Comparison of ENCODE assay signal across 19 cellular contexts in the genomic region with DNA sequence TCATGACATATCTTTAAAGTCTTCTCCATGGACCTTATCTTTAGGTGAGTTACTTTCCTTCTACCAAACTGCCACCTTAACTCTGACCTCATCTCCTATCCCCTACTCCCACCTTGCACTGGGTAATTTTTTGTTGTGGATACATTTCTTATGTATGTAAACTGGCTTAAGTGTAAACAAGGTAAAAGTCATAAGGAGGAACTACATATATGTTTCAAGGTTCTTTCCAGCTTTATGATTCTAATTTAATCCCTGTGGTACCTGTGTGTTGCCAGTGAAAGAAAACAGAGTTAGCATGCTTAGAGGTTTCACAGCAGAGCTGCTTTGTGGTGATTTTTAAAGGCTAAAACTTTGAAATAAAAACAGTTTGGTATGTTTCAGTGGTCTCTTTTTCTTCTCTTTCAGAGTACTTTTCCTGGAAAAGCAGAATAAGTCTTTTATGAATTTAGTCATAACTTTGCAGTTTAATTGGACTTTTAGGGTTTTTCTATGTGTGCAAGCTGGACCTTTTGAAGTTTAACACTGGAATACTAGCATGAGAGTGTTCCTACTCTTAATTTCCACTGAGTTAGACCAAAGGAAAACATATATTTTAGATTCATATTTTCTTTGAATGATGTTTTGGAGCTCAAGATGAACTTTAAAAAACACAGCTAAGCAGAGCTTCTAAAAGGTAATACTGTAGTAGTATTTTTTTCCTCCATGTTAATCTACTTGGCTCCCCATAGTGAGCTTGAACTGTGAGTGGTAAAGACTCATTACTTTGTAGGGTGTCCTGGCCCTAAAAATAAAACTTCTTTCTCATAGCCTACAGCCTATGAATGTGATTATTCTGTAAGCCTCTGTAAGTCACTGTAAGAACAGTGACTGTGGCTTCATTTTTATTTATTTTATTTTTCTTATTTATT.
DNase-seq lines count a peak whose midpoint lies in the region; ATAC-seq and TF ChIP-seq lines count a peak whose summit lies in the region.
"Had no signal": no experiment of that assay in that cellular context is flagged by ENCODE, and none has a peak within 500 bp of the region (broad histone marks: within the 10 kb centered on the region; RNA-seq: fewer than 3 reads in every experiment).

No MANE protein-coding gene starts in this region.

- peaks cover 12% of the 10 kb centered on the region; the same call in 1 of the 2 replicates for H4K20me1 ChIP-seq in DND-41 (ENCODE audit: insufficient read depth, low read length)

- CTCF ChIA-PET in activated CD4-positive, alpha-beta T cell treated with anti-CD3 and anti-CD28 coated beads for 36 hours (lab: Charles Lee): interaction anchor here (0.6 to 1.0 kb wide), 2 partner anchors 10 to 103 kb away, joined by 3 read pairs; no protein-coding TSS in a partner anchor
- CTCF ChIA-PET in activated CD8-positive, alpha-beta T cell treated with anti-CD3 and anti-CD28 coated beads for 36 hours (lab: Charles Lee): interaction anchor here (1.0 to 1.7 kb wide), 4 partner anchors 22 to 307 kb away, joined by 3 to 8 read pairs (median 4); no protein-coding TSS in a partner anchor

- peaks cover 66% of the 10 kb centered on the region for H3K79me2 ChIP-seq in DND-41 (ENCODE audit: insufficient read depth, low read length)

- H3K27me3 Mint-ChIP-seq in activated CD4-positive, alpha-beta T cell treated with anti-CD3 and anti-CD28 coated beads for 36 hours: no peaks in the 10 kb centered on the region
- no peaks in the 10 kb centered on the region for H3K27me3 Mint-ChIP-seq in activated CD8-positive, alpha-beta T cell treated with anti-CD3 and anti-CD28 coated beads for 36 hours
- H3K27me3 Mint-ChIP-seq in naive B cell: no peaks in the 10 kb centered on the region

- H3K27me3 ChIP-seq in DND-41 (ENCODE audit: insufficient read depth, low read length, poor library complexity): no peaks in the 10 kb centered on the region
- H3K27me3 ChIP-seq: dorsolateral prefrontal cortex, upper lobe of left lung had no signal

- no peaks in the 10 kb centered on the region for H3K4me1 ChIP-seq in DND-41 (ENCODE audit: insufficient read depth, low read length)
- H3K4me1 ChIP-seq: upper lobe of left lung had no signal

- POLR2A ChIA-PET in activated CD4-positive, alpha-beta T cell treated with anti-CD3 and anti-CD28 coated beads for 36 hours (lab: Charles Lee): interaction anchor here (0.6 kb wide), 1 partner anchor 266 kb away, joined by 3 read pairs; no protein-coding TSS in a partner anchor
- POLR2A ChIA-PET in activated CD8-positive, alpha-beta T cell treated with anti-CD3 and anti-CD28 coated beads for 36 hours (lab: Charles Lee): no interaction called here

- H3K9me3 Mint-ChIP-seq in activated CD4-positive, alpha-beta T cell treated with anti-CD3 and anti-CD28 coated beads for 36 hours (ENCODE audit: low read depth): peaks cover 2% of the 10 kb centered on the region
- H3K9me3 Mint-ChIP-seq in activated CD8-positive, alpha-beta T cell treated with anti-CD3 and anti-CD28 coated beads for 36 hours: peaks cover 6% of the 10 kb centered on the region
- H3K9me3 Mint-ChIP-seq in naive B cell: peaks cover 0 to 5% (median 0%) of the 10 kb centered on the region in 7 donors

- no peak overlapping the region for H3K4me3 ChIP-seq in DND-41 (ENCODE audit: low read depth in 1 of 2, low read length in 2 of 2)
- H3K4me3 ChIP-seq: dorsolateral prefrontal cortex, upper lobe of left lung had no signal

- peaks cover 43% of the 10 kb centered on the region for H3K4me1 Mint-ChIP-seq in activated CD4-positive, alpha-beta T cell treated with anti-CD3 and anti-CD28 coated beads for 36 hours
- H3K4me1 Mint-ChIP-seq in activated CD8-positive, alpha-beta T cell treated with anti-CD3 and anti-CD28 coated beads for 36 hours (ENCODE audit: low read depth): peaks cover 59% of the 10 kb centered on the region
- peaks cover 18 to 31% (median 28%) of the 10 kb centered on the region in 3 donors for H3K4me1 Mint-ChIP-seq in naive B cell

- H3K9ac ChIP-seq in DND-41 (ENCODE audit: low read depth, low read length): no peak overlapping the region

- H3K36me3 ChIP-seq in DND-41 (ENCODE audit: insufficient read depth, low read length): no peaks in the 10 kb centered on the region
- H3K36me3 ChIP-seq: upper lobe of left lung had no signal

- no peak for TF ChIP-seq CTCF in DND-41 (IDR thresholded peaks at IDR 0.05; ENCODE audit: borderline replicate concordance, extremely low read depth, low read length, poor library complexity, severe bottlenecking)
- TF ChIP-seq CTCF in activated CD8-positive, alpha-beta T cell treated with anti-CD3 and anti-CD28 coated beads for 36 hours (IDR thresholded peaks at IDR 0.05): no peak

- no peak overlapping the region for H3K4me2 ChIP-seq in DND-41 (ENCODE audit: insufficient read depth, low read length)

- H3K27ac Mint-ChIP-seq in activated CD4-positive, alpha-beta T cell treated with anti-CD3 and anti-CD28 coated beads for 36 hours: no peak overlapping the region
- peak overlapping the region; percentile 85 for H3K27ac Mint-ChIP-seq in activated CD8-positive, alpha-beta T cell treated with anti-CD3 and anti-CD28 coated beads for 36 hours
- H3K27ac Mint-ChIP-seq in naive B cell: peak overlapping the region in 5 of 6 donors; percentile 3 to 92 (median 63)

- H3K9me3 ChIP-seq in DND-41 (ENCODE audit: insufficient read depth, low read length, severe bottlenecking): no peaks in the 10 kb centered on the region
- H3K9me3 ChIP-seq: upper lobe of left lung had no signal

- peaks cover 11% of the 10 kb centered on the region for H3K36me3 Mint-ChIP-seq in activated CD4-positive, alpha-beta T cell treated with anti-CD3 and anti-CD28 coated beads for 36 hours (ENCODE audit: low read depth)
- H3K36me3 Mint-ChIP-seq in activated CD8-positive, alpha-beta T cell treated with anti-CD3 and anti-CD28 coated beads for 36 hours (ENCODE audit: low read depth): peaks cover 15% of the 10 kb centered on the region
- no peaks in the 10 kb centered on the region for H3K36me3 Mint-ChIP-seq in naive B cell

- DNase-seq in activated CD4-positive, alpha-beta T cell treated with anti-CD3 and anti-CD28 coated beads for 36 hours: no peak
- no peak for DNase-seq in activated CD4-positive, alpha-beta T cell treated with anti-CD3 and anti-CD28 coated beads, Interleukin-2, amount 50 U/mL, for 4 hours
- DNase-seq in DND-41 (no peak), naive B cell (no peak), NCI-H748 treated with DMSO at 0.1 percent for 48 hours (lab: John Stamatoyannopoulos, UW) (no peak), KG1 (lab: John Stamatoyannopoulos, UW) (no peak)
- DNase-seq in activated CD8-positive, alpha-beta T cell treated with anti-CD3 and anti-CD28 coated beads for 36 hours: no peak
- DNase-seq in stimulated activated CD4-positive, alpha-beta T cell treated with anti-CD3 and anti-CD28 coated beads, Interleukin-4, amount 100 ng/mL, for 24 hours: no peak
- DNase-seq: activated gamma-delta T cell; AML-193; central memory CD4-positive, alpha-beta T cell; dorsolateral prefrontal cortex; head of caudate nucleus; mammary epithelial cell; NCI-H1105; NCI-H2029 treated with DMSO at 0.1 percent for 48 hours; retina; stimulated activated CD4-positive, alpha-beta T cell treated with anti-CD3 and anti-CD28 coated beads, Interleukin-2, amount 100 ng/mL, for 48 hours; upper lobe of left lung had no signal

- no peak overlapping the region for H2AFZ ChIP-seq in DND-41 (ENCODE audit: low read depth, low read length)

- ATAC-seq in activated CD4-positive, alpha-beta T cell treated with anti-CD3 and anti-CD28 coated beads for 36 hours: peak; percentile 51
- ATAC-seq in DND-41 (ENCODE audit: insufficient read depth, low read depth) (peak; percentile 37; the same call in 1 of the 3 replicates), naive B cell (ENCODE audit: low read depth in 2 of 2) (no peak)
- peak; percentile 81 for ATAC-seq in activated CD8-positive, alpha-beta T cell treated with anti-CD3 and anti-CD28 coated beads for 36 hours

- no peak overlapping the region for H3K4me3 Mint-ChIP-seq in activated CD4-positive, alpha-beta T cell treated with anti-CD3 and anti-CD28 coated beads for 36 hours
- no peak overlapping the region for H3K4me3 Mint-ChIP-seq in activated CD8-positive, alpha-beta T cell treated with anti-CD3 and anti-CD28 coated beads for 36 hours
- no peak overlapping the region for H3K4me3 Mint-ChIP-seq in naive B cell

- no peak overlapping the region for H3K27ac ChIP-seq in DND-41 (ENCODE audit: low read length)
- H3K27ac ChIP-seq: dorsolateral prefrontal cortex, upper lobe of left lung had no signal

- intact Hi-C loops in activated CD4-positive, alpha-beta T cell treated with anti-CD3 and anti-CD28 coated beads for 36 hours (cut with DNase I, micrococcal nuclease): no loop called here
- intact Hi-C loops in activated CD8-positive, alpha-beta T cell treated with anti-CD3 and anti-CD28 coated beads for 36 hours (cut with micrococcal nuclease): no loop called here

Comparison
In these comparisons a context has a peak if more than half of its experiments do, and no peak if none do; other contexts are left out.
1. ATAC-seq: peak in activated CD4-positive, alpha-beta T cell treated with anti-CD3 and anti-CD28 coated beads for 36 hours (single experiment), DND-41 (single experiment) and activated CD8-positive, alpha-beta T cell treated with anti-CD3 and anti-CD28 coated beads for 36 hours (single experiment); none in naive B cell (0 of 2).